ENCODE assay signal across 21 cellular contexts in the genomic region with DNA sequence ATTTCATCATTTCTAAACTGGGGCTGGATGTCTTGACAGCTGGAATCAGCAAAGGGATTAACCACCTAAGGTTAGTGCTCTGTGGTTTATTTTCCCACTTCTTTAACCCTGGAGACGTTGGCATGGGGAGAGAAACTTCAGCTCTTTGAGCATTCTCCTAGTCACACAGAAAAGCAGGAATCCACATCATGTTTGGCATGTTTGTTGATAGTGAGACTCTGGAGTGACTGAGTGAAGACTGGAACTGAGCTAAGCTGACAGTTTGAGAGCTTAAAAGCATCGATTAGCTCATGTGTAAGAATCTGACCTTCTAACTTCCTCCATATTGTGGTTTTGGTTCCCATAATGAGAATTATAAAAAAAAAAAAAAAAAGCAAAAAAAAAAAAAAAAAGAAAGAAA.
DNase-seq lines count a peak whose midpoint lies in the region; ATAC-seq, FAIRE-seq and TF ChIP-seq lines count a peak whose summit lies in the region.
"Had no signal": no experiment of that assay in that cellular context is flagged by ENCODE, and none has a peak within 500 bp of the region (broad histone marks: within the 10 kb centered on the region; RNA-seq: fewer than 3 reads in every experiment).

No MANE protein-coding gene starts in this region.

- H3K9me3 ChIP-seq in astrocyte (ENCODE audit: insufficient read depth, low read depth, low read length) (no peaks in the 10 kb centered on the region), spleen (no peaks in the 10 kb centered on the region)
- H3K9me3 ChIP-seq: ascending aorta, colonic mucosa, prostate gland had no signal

- TF ChIP-seq POLR2A in spleen (IDR thresholded peaks at IDR 0.05) = no peak

- no peak overlapping the region for H2AFZ ChIP-seq in astrocyte (ENCODE audit: low read depth, low read length)

- no peak for FAIRE-seq in astrocyte (lab: Jason Lieb, UNC)
- FAIRE-seq: frontal cortex, GM19239, urothelium cell line had no signal

- H3K27ac Mint-ChIP-seq in astrocyte (ENCODE audit: unreplicated experiment) = peak overlapping the region; percentile 60
- H3K27ac Mint-ChIP-seq: CD4-positive, alpha-beta memory T cell; T-helper 1 cell treated with Interleukin-12 subunit alpha and Interleukin-12 subunit beta and Interleukin-4 antibody, amounts not matched to agents 30 μg/mL and 1 μg/mL, for 36 hours had no signal

- H3K4me3 ChIP-seq in astrocyte (ENCODE audit: insufficient read depth, low read depth, low read length) (no peak overlapping the region), spleen (no peak overlapping the region)
- H3K4me3 ChIP-seq: ascending aorta, colonic mucosa, prostate gland had no signal

- H3K9me3 Mint-ChIP-seq in astrocyte (ENCODE audit: unreplicated experiment) = no peaks in the 10 kb centered on the region
- H3K9me3 Mint-ChIP-seq: T-helper 1 cell treated with Interleukin-12 subunit alpha and Interleukin-12 subunit beta and Interleukin-4 antibody, amounts not matched to agents 30 μg/mL and 1 μg/mL, for 36 hours had no signal

- no peaks in the 10 kb centered on the region for H3K4me1 ChIP-seq in astrocyte (ENCODE audit: insufficient read depth, low read length)
- H3K4me1 ChIP-seq in spleen = no peaks in the 10 kb centered on the region
- H3K4me1 ChIP-seq: ascending aorta, colonic mucosa, prostate gland had no signal

- ATAC-seq in GM18502 (IDR thresholded peaks at IDR 0.05; ENCODE audit: poor library complexity, unreplicated experiment) (peak; percentile 68), GM21619 (IDR thresholded peaks at IDR 0.05; ENCODE audit: unreplicated experiment) (peak; percentile 56), HG03378 (IDR thresholded peaks at IDR 0.05; ENCODE audit: unreplicated experiment) (peak; percentile 38), HG02588 (IDR thresholded peaks at IDR 0.05; ENCODE audit: unreplicated experiment) (no peak)
- ATAC-seq: left ventricle myocardium superior had no signal

- no peak overlapping the region for H3K27ac ChIP-seq in astrocyte (ENCODE audit: low read depth, low read length)
- no peak overlapping the region for H3K27ac ChIP-seq in spleen
- H3K27ac ChIP-seq: ascending aorta, colonic mucosa, prostate gland, RWPE1 had no signal

- 24 to 45% (median 39%) methylated on average over 2 of the region's 2 CpGs for WGBS in spleen, 5 donors

- no peak overlapping the region for H3K4me3 Mint-ChIP-seq in astrocyte (ENCODE audit: unreplicated experiment)
- H3K4me3 Mint-ChIP-seq: CD4-positive, alpha-beta memory T cell; T-helper 1 cell treated with Interleukin-12 subunit alpha and Interleukin-12 subunit beta and Interleukin-4 antibody, amounts not matched to agents 30 μg/mL and 1 μg/mL, for 36 hours had no signal

- no peak for DNase-seq in astrocyte (ENCODE audit: low read depth)
- no peak for DNase-seq in DMS79 treated with DMSO at 0.1 percent for 48 hours (lab: John Stamatoyannopoulos, UW)
- no peak for DNase-seq in activated naive CD4-positive, alpha-beta T cell treated with anti-CD3 and anti-CD28 coated beads, Interleukin-2, amount 50 U/mL, for 16 hours
- no peak for DNase-seq in spleen
- DNase-seq: CD4-positive, alpha-beta memory T cell; colonic mucosa; EL; H7; left ventricle myocardium superior; NCI-H2029 treated with DMSO at 0.1 percent for 48 hours had no signal

- H3K4me2 ChIP-seq in astrocyte (ENCODE audit: low read length) = no peak overlapping the region

- TF ChIP-seq CTCF in astrocyte (IDR thresholded peaks at IDR 0.05; ENCODE audit: insufficient read depth, low read depth, low read length) (no peak), spleen (IDR thresholded peaks at IDR 0.05 in 8 of 11, conservative IDR thresholded peaks at IDR 0.05 in 3 of 11) (no peak)

- H3K4me1 Mint-ChIP-seq in astrocyte (ENCODE audit: low read depth, unreplicated experiment) = peaks cover 10% of the 10 kb centered on the region
- H3K4me1 Mint-ChIP-seq: CD4-positive, alpha-beta memory T cell had no signal

- H3K27me3 ChIP-seq in astrocyte (ENCODE audit: insufficient read depth, low read length) = no peaks in the 10 kb centered on the region
- H3K27me3 ChIP-seq in spleen (replicated peaks in 1 of 7) = no peaks in the 10 kb centered on the region
- H3K27me3 ChIP-seq: ascending aorta, colonic mucosa had no signal

- H3K27me3 Mint-ChIP-seq in astrocyte (ENCODE audit: low read depth, unreplicated experiment) = no peaks in the 10 kb centered on the region

- no peak overlapping the region for H3K9ac ChIP-seq in astrocyte (ENCODE audit: low read length)

- no peaks in the 10 kb centered on the region for H3K79me2 ChIP-seq in astrocyte (ENCODE audit: insufficient read depth, low read length)

- intact Hi-C loops in spleen (cut with DNase I; ENCODE audit: low total_unique reads) = no loop called here

- H3K36me3 ChIP-seq in astrocyte (ENCODE audit: insufficient read depth, low read length) (no peaks in the 10 kb centered on the region), spleen (no peaks in the 10 kb centered on the region)
- H3K36me3 ChIP-seq: ascending aorta, colonic mucosa, prostate gland had no signal

- H4K20me1 ChIP-seq in astrocyte (ENCODE audit: insufficient read depth, low read length) = no peaks in the 10 kb centered on the region

- no peaks in the 10 kb centered on the region for H3K36me3 Mint-ChIP-seq in astrocyte (ENCODE audit: low read depth, unreplicated experiment)
- H3K36me3 Mint-ChIP-seq: CD4-positive, alpha-beta memory T cell had no signal
